22 cellular contexts compared by ENCODE assay signal in the genomic region with DNA sequence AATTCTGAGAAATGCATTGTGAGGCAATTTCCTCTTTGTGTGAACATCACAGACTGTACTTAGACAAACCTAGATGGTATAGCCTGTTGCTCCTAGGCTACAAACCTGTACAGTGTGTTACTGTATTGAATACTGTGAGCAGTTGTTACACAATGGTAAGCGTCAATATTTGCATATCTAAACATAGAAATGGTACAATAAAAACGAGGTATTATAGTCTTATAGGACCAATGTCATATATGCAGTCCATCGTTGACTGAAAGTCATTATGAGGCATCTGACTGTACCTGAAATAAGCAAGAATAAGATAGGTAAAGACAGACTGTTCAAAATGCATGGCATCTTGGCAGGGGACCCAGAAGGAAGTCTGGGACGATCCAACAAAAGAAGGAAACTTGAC. TPM values are rescaled to one million over a fixed set of nuclear protein-coding genes. Genes with fewer than 3 reads are reported as not detected.
DNase-seq lines count a peak whose midpoint lies in the region; ATAC-seq, FAIRE-seq and TF ChIP-seq lines count a peak whose summit lies in the region.
"Had no signal": no experiment of that assay in that cellular context is flagged by ENCODE, and none has a peak within 500 bp of the region (broad histone marks: within the 10 kb centered on the region; RNA-seq: fewer than 3 reads in every experiment).

No MANE protein-coding gene starts in this region.

- H3K79me2 ChIP-seq in K562 (ENCODE audit: control insufficient read depth, insufficient read depth, low read length) (no peaks in the 10 kb centered on the region), keratinocyte (ENCODE audit: control insufficient read depth, insufficient read depth, low read length) (no peaks in the 10 kb centered on the region), PC-3 (ENCODE audit: low read length) (no peaks in the 10 kb centered on the region)

- POLR2A ChIA-PET in K562 (lab: Yijun Ruan, JAX) (interaction anchor here (1.3 kb wide), 1 partner anchor 8 kb away, joined by 3 read pairs; no protein-coding TSS in a partner anchor), PC-3 (lab: Charles Lee; ENCODE audit: unreplicated experiment) (no interaction called here)

- peak; percentile 56 for FAIRE-seq in K562 (lab: Jason Lieb, UNC)
- peak; percentile 41 for FAIRE-seq in keratinocyte (lab: Jason Lieb, UNC)
- FAIRE-seq: A549, D721Med had no signal

- intact Hi-C loops in K562 (cut with micrococcal nuclease): loop anchor here (10.0 kb wide), 1 partner anchor 238 kb away; no protein-coding TSS in a partner anchor
- intact Hi-C loops in transverse colon (cut with DNase I; ENCODE audit: low total_unique reads): no loop called here
- intact Hi-C loops in PC-3 (cut with micrococcal nuclease): no loop called here

- no peaks in the 10 kb centered on the region for H3K36me3 ChIP-seq in K562 (ENCODE audit: control insufficient read depth, insufficient read depth, low read length)
- H3K36me3 ChIP-seq in keratinocyte (ENCODE audit: control insufficient read depth in 2 of 2, extremely low read depth in 1 of 2, insufficient read depth in 2 of 2, low read length in 2 of 2): no peaks in the 10 kb centered on the region
- no peaks in the 10 kb centered on the region for H3K36me3 ChIP-seq in transverse colon
- H3K36me3 ChIP-seq in PC-3 (ENCODE audit: low read depth, low read length): no peaks in the 10 kb centered on the region

- BruUV-seq in K562 (replicated peaks; lab: Mats Ljungman, UMichigan): no TSS peak
- BruUV-seq in PC-3 (replicated peaks; lab: Mats Ljungman, UMichigan): no TSS peak

- H3K27me3 ChIP-seq in K562 (ENCODE audit: control insufficient read depth in 2 of 2, insufficient read depth in 2 of 2, low read length in 2 of 2) (peaks cover 3 to 4% of the 10 kb centered on the region in 2 experiments; a peak in 2 of 5 replicates), keratinocyte (ENCODE audit: control insufficient read depth, extremely low read depth, insufficient read depth, low read length) (no peaks in the 10 kb centered on the region), transverse colon (no peaks in the 10 kb centered on the region), PC-3 (ENCODE audit: low read length) (no peaks in the 10 kb centered on the region)

- H2AFZ ChIP-seq in K562 (ENCODE audit: low read depth, low read length) (no peak overlapping the region), keratinocyte (ENCODE audit: control insufficient read depth, low read length) (no peak overlapping the region), PC-3 (ENCODE audit: low read length) (no peak overlapping the region)
- H2AFZ ChIP-seq: GM23248 had no signal

- no peak for TF ChIP-seq EP300 in K562 (IDR thresholded peaks at IDR 0.05; ENCODE audit: low read length)
- TF ChIP-seq EP300 in transverse colon (IDR thresholded peaks at IDR 0.05; ENCODE audit: low read depth): no peak

- TF ChIP-seq CTCF in K562 (IDR thresholded peaks at IDR 0.05 in 2 of 3, conservative IDR thresholded peaks at IDR 0.05 in 1 of 3; ENCODE audit: insufficient read depth in 2 of 3, low read depth in 1 of 3, low read length in 3 of 3) (no peak), keratinocyte (optimal IDR thresholded peaks at IDR 0.05 in 1 of 3, IDR thresholded peaks at IDR 0.05 in 1 of 3, conservative IDR thresholded peaks at IDR 0.05 in 1 of 3; ENCODE audit: extremely low read depth in 1 of 3, insufficient read depth in 2 of 3, low read length in 3 of 3) (no peak), transverse colon (IDR thresholded peaks at IDR 0.05) (no peak), PC-3 (conservative IDR thresholded peaks at IDR 0.05; ENCODE audit: low read depth, low read length) (no peak)

- no peaks in the 10 kb centered on the region for H4K20me1 ChIP-seq in K562 (replicated peaks; ENCODE audit: control insufficient read depth, insufficient read depth, low read length)
- no peaks in the 10 kb centered on the region for H4K20me1 ChIP-seq in keratinocyte (ENCODE audit: control insufficient read depth, extremely low read depth, insufficient read depth, low read length)
- H4K20me1 ChIP-seq in PC-3 (ENCODE audit: low read length): no peaks in the 10 kb centered on the region

- H3K9me1 ChIP-seq in K562 (ENCODE audit: control insufficient read depth, insufficient read depth, low read length) (no peaks in the 10 kb centered on the region), keratinocyte (ENCODE audit: control insufficient read depth, extremely low read depth, insufficient read depth, low read length) (no peaks in the 10 kb centered on the region)

- H3K4me3 ChIP-seq in K562 (no peak overlapping the region), keratinocyte (ENCODE audit: control insufficient read depth in 2 of 3, extremely low read depth in 1 of 3, insufficient read depth in 2 of 3, low read depth in 1 of 3, low read length in 3 of 3) (no peak overlapping the region), transverse colon (no peak overlapping the region), PC-3 (ENCODE audit: low read length) (no peak overlapping the region)
- H3K4me3 ChIP-seq: A549, GM12878, GM23248 had no signal

- no peak for TF ChIP-seq RAD21 in K562 (CRISPR knock-in tag; conservative IDR thresholded peaks at IDR 0.05 in 1 of 2, IDR thresholded peaks at IDR 0.05 in 1 of 2)

- TF ChIP-seq POLR2A in K562 (conservative IDR thresholded peaks at IDR 0.05) (no peak), transverse colon (IDR thresholded peaks at IDR 0.05) (no peak)

- H3K9ac ChIP-seq in K562 (ENCODE audit: insufficient read depth in 1 of 2, low read depth in 2 of 2, low read length in 2 of 2) (no peak overlapping the region), keratinocyte (ENCODE audit: control insufficient read depth, extremely low read depth, insufficient read depth, low read length) (no peak overlapping the region), PC-3 (ENCODE audit: low read length) (no peak overlapping the region)
- H3K9ac ChIP-seq: GM23248 had no signal

- no peaks in the 10 kb centered on the region for H3K9me2 ChIP-seq in PC-3 (replicated peaks; ENCODE audit: low read length)

- ATAC-seq in K562: no peak
- ATAC-seq in PC-3: no peak
- ATAC-seq in GM21576 (IDR thresholded peaks at IDR 0.05; ENCODE audit: unreplicated experiment): no peak
- ATAC-seq in HG02678 (IDR thresholded peaks at IDR 0.05; ENCODE audit: unreplicated experiment): no peak
- ATAC-seq: A549, GM12878 had no signal

- H3K9me3 ChIP-seq in K562 (replicated peaks; ENCODE audit: control insufficient read depth, insufficient read depth, low read depth, low read length): no peaks in the 10 kb centered on the region
- no peaks in the 10 kb centered on the region for H3K9me3 ChIP-seq in keratinocyte (ENCODE audit: control insufficient read depth, low read depth, low read length)
- H3K9me3 ChIP-seq in transverse colon: no peaks in the 10 kb centered on the region
- H3K9me3 ChIP-seq in PC-3 (ENCODE audit: low read length): no peaks in the 10 kb centered on the region
- H3K9me3 ChIP-seq: A549, Caco-2 had no signal

- dilution Hi-C loops in keratinocyte (cut with MboI; ENCODE audit: extremely low pct_ligation_motif_present, low sequenced_read_pairs): no loop called here

- 3% methylated on average over 4 of the region's 4 CpGs for WGBS in K562 (ENCODE audit: insufficient coverage, low coverage, missing lambda C conversion rate)
- 41 to 42% methylated on average over 3 to 4 of the region's 4 CpGs for WGBS in transverse colon (ENCODE audit: low coverage in 1 of 2), 2 donors

- no peak overlapping the region for H3K27ac ChIP-seq in K562 (ENCODE audit: extremely low read depth, low read depth, low read length)
- H3K27ac ChIP-seq in keratinocyte (ENCODE audit: control insufficient read depth, insufficient read depth, low read length): no peak overlapping the region
- H3K27ac ChIP-seq in transverse colon: peak overlapping the region; percentile 19 to 40 (median 26)
- H3K27ac ChIP-seq in PC-3 (ENCODE audit: low read length): no peak overlapping the region
- H3K27ac ChIP-seq: 22Rv1, A549, C4-2B, GM23248, HL-60 had no signal

- H3K4me2 ChIP-seq in K562 (ENCODE audit: insufficient read depth, low read length) (no peak overlapping the region), keratinocyte (ENCODE audit: control insufficient read depth, extremely low read depth, insufficient read depth, low read depth, low read length) (no peak overlapping the region), PC-3 (ENCODE audit: low read length) (no peak overlapping the region)
- H3K4me2 ChIP-seq: A549 had no signal

- H3F3A ChIP-seq in PC-3 (ENCODE audit: low read length, unreplicated experiment): no peaks in the 10 kb centered on the region

- H3K4me1 ChIP-seq in K562 (replicated peaks in 1 of 2; ENCODE audit: control insufficient read depth in 2 of 2, insufficient read depth in 2 of 2, low read length in 2 of 2) (no peaks in the 10 kb centered on the region), keratinocyte (ENCODE audit: control insufficient read depth, extremely low read depth, insufficient read depth, low read length) (no peaks in the 10 kb centered on the region), transverse colon (peaks cover 0 to 21% (median 2%) of the 10 kb centered on the region in 4 donors), PC-3 (ENCODE audit: insufficient read depth, low read length) (peaks cover 17% of the 10 kb centered on the region)
- H3K4me1 ChIP-seq: A549, Caco-2 had no signal

- in situ Hi-C loops in K562 (cut with MboI): no loop called here
- in situ Hi-C loops in transverse colon (cut with MboI; ENCODE audit: low pct_ligation_motif_present in 1 of 4, low pct_unique_long_range_greater_than_20kb in 1 of 4, low sequenced_read_pairs in 3 of 4): loop anchor here in 1 of 4 donors (25.0 kb wide), 1 partner anchor 181 kb away; no protein-coding TSS in a partner anchor

- DNase-seq in DMS53 (lab: John Stamatoyannopoulos, UW) (peak; percentile 15), DMS53 treated with DMSO at 0.1 percent for 48 hours (lab: John Stamatoyannopoulos, UW; ENCODE audit: unreplicated experiment) (no peak), K562 (ENCODE audit: extremely low read depth in 1 of 4, low spot score in 3 of 4) (no peak), keratinocyte (ENCODE audit: low read depth, low spot score) (no peak), transverse colon (peak; percentile 50), PC-3 (no peak)
- DNase-seq: AML-193; Caco-2; CD4-positive, alpha-beta T cell; DMS153; DND-41; EL; GM23248; HCEC 1CT had no signal

- CTCF ChIA-PET in K562 (lab: Yijun Ruan, JAX; ENCODE audit: low intra/inter-chr PET ratio): no interaction called here
- CTCF ChIA-PET in PC-3 (lab: Charles Lee): no interaction called here

RNA-seq across cellular contexts. Expression of a gene that starts 9.4 kb away (rescaled TPM):
- total RNA-seq in K562 (2011; cell fraction: chromatin; rRNA removed; ENCODE audit: low replicate concordance): 8.8 and 34.6 TPM in 2 replicates
- total RNA-seq in K562 (2011; cell fraction: nucleolus; rRNA removed): 4.8 and 6.8 TPM in 2 replicates
- 12.5 and 16.1 TPM in 2 replicates for total RNA-seq in K562 (2011; cell fraction: nucleoplasm; rRNA removed)
- total RNA-seq in K562 (2014; rRNA removed) (12.6 and 12.9 TPM in 2 replicates), K562 (2014; rRNA removed; fragmentation: Illumina TruSeq; extraction: Trizol) (16.8 and 18.7 TPM in 2 replicates), K562 (2015; rRNA removed; fragmentation: Illumina TruSeq; extraction: Trizol) (11.4 and 11.9 TPM in 2 replicates), K562 (2021) (15.1 and 17.4 TPM in 2 replicates), transverse colon (10 to 100 TPM in 2 of 4 donors, 1 to 10 TPM in 2; 8.6 to 26.5 (median 10.3) TPM), PC-3 (2014; rRNA removed) (39.7 and 42.3 TPM in 2 replicates)
- polyA plus RNA-seq in K562 (2011; rRNA removed) (4.5 and 4.7 TPM in 2 replicates), K562 (2014; fragmentation: Illumina TruSeq; extraction: Trizol) (7.9 and 8.1 TPM in 2 replicates), K562 (2014; fragmentation: Nextera tagmentation; extraction: Ambion mirVana) (1 to 10 TPM; 2.8 to 3.6 TPM), K562 (2014; rRNA removed) (4.2 and 5.0 TPM in 2 replicates), keratinocyte (5.7 to 11.6 TPM (median 11.5 TPM) in 3 replicates)
- polyA plus RNA-seq in K562 (2011; cell fraction: cytosol; rRNA removed): 1.1 and 2.3 TPM in 2 replicates
- polyA plus RNA-seq in K562 (2011; cell fraction: nucleus; rRNA removed): 4.3 and 5.1 TPM in 2 replicates
- polyA plus RNA-seq in K562 (2012): 6.3 and 6.8 TPM in 2 replicates
- 20.4 and 23.8 TPM in 2 replicates for polyA minus RNA-seq in K562 (2011; rRNA and poly(A)+ RNA removed)
- 6.5 and 7.7 TPM in 2 replicates for polyA minus RNA-seq in K562 (2011; cell fraction: cytosol; rRNA and poly(A)+ RNA removed)
- polyA minus RNA-seq in K562 (2011; cell fraction: nucleus; rRNA and poly(A)+ RNA removed): 13.5 and 22.7 TPM in 2 replicates
- 3.9 TPM for polyA plus RNA-seq in keratinocyte (2011; ENCODE audit: low read depth)
- polyA plus RNA-seq in keratinocyte (2011; cell fraction: cytosol; rRNA removed): 6.3 and 9.9 TPM in 2 replicates
- 10.1 and 13.1 TPM in 2 replicates for polyA plus RNA-seq in keratinocyte (2011; cell fraction: nucleus; rRNA removed)
- polyA plus RNA-seq in keratinocyte (2012; ENCODE audit: low replicate concordance): 3.9 and 16.6 TPM in 2 replicates
- 5.0 to 22.3 TPM (median 9.9 TPM) in 3 replicates for polyA minus RNA-seq in keratinocyte
- 17.5 TPM for polyA minus RNA-seq in keratinocyte (2011; cell fraction: cytosol; rRNA and poly(A)+ RNA removed)
- polyA minus RNA-seq in keratinocyte (2011; cell fraction: nucleus; rRNA and poly(A)+ RNA removed): 22.7 and 46.3 TPM in 2 replicates

Comparison
In these comparisons a context has a peak if more than half of its experiments do, and no peak if none do; other contexts are left out.
1. DNase-seq: peak in DMS53 (single experiment) and transverse colon (single experiment); none in DMS53 treated with DMSO at 0.1 percent for 48 hours (single experiment), K562 (0 of 4), keratinocyte (single experiment) and PC-3 (single experiment).
2. H3K27ac ChIP-seq: peak in transverse colon (4 of 4); none in K562 (single experiment), keratinocyte (single experiment) and PC-3 (single experiment).